Comparison of ENCODE assay signal across 13 cellular contexts in the genomic region with DNA sequence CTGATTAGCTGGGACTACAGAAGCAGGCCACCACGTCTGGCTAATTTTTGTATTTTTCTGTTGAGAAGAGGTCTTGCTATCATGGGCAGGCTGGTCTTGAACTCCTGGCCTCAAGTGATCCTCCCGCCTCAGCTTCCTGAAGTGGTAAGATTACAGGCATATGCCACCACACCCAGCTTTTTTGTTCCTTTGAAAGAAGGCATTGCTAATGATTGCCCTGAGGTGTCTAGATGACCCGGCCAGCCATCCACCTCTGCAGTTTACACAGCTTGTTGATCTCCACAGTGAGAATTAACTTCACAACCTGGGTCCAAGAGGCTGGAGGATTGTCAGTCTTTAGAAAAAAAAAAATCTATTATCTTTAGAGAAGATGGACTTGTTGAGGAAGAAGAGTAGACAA. TPM values are rescaled to one million over a fixed set of nuclear protein-coding genes. Genes with fewer than 3 reads are reported as not detected.
DNase-seq lines count a peak whose midpoint lies in the region; ATAC-seq, FAIRE-seq and TF ChIP-seq lines count a peak whose summit lies in the region.
"Had no signal": no experiment of that assay in that cellular context is flagged by ENCODE, and none has a peak within 500 bp of the region (broad histone marks: within the 10 kb centered on the region; RNA-seq: fewer than 3 reads in every experiment).

No MANE protein-coding gene starts in this region.

- no peaks in the 10 kb centered on the region for H3K9me3 ChIP-seq in CD8-positive, alpha-beta memory T cell (ENCODE audit: low read length)
- no peaks in the 10 kb centered on the region for H3K9me3 ChIP-seq in PC-9 (ENCODE audit: insufficient read depth, low read depth)
- H3K9me3 ChIP-seq in sigmoid colon = no peaks in the 10 kb centered on the region
- H3K9me3 ChIP-seq in pancreas = no peaks in the 10 kb centered on the region
- H3K9me3 ChIP-seq in aorta (ENCODE audit: control insufficient read depth, low read length) = no peaks in the 10 kb centered on the region

- peak overlapping the region; percentile 71 to 100 (median 95) for H3K27ac Mint-ChIP-seq in CD8-positive, alpha-beta memory T cell
- peak overlapping the region; percentile 93 to 99 for H3K27ac Mint-ChIP-seq in effector memory CD8-positive, alpha-beta T cell

- TF ChIP-seq CTCF in PC-9 (conservative IDR thresholded peaks at IDR 0.05) = no peak
- no peak for TF ChIP-seq CTCF in sigmoid colon (IDR thresholded peaks at IDR 0.05)
- TF ChIP-seq CTCF in pancreas (IDR thresholded peaks at IDR 0.05) = no peak

- peaks cover 0 to 40% (median 6%) of the 10 kb centered on the region in 3 donors for H3K36me3 Mint-ChIP-seq in CD8-positive, alpha-beta memory T cell
- H3K36me3 Mint-ChIP-seq in effector memory CD8-positive, alpha-beta T cell (ENCODE audit: insufficient read depth) = peaks cover 18% of the 10 kb centered on the region

- peak overlapping the region; percentile 94 for H3K4me2 ChIP-seq in PC-9

- H3K36me3 ChIP-seq in CD8-positive, alpha-beta memory T cell (ENCODE audit: insufficient read depth, low read length) = peaks cover 5% of the 10 kb centered on the region
- peaks cover 15% of the 10 kb centered on the region for H3K36me3 ChIP-seq in PC-9 (ENCODE audit: low read depth)
- no peaks in the 10 kb centered on the region for H3K36me3 ChIP-seq in sigmoid colon
- H3K36me3 ChIP-seq in pancreas = no peaks in the 10 kb centered on the region
- no peaks in the 10 kb centered on the region for H3K36me3 ChIP-seq in aorta (ENCODE audit: control insufficient read depth in 1 of 2, insufficient read depth in 2 of 2, low read length in 1 of 2)

- WGBS in sigmoid colon, 2 donors = 66 to 76% methylated on average over 3 of the region's 3 CpGs
- WGBS in pancreas, 2 donors = 53 to 62% methylated on average over 3 of the region's 3 CpGs
- 83 to 88% methylated on average over 3 of the region's 3 CpGs for WGBS in aorta, 2 donors

- H3K4me1 ChIP-seq in CD8-positive, alpha-beta memory T cell (ENCODE audit: insufficient read depth, low read length) = peaks cover 51% of the 10 kb centered on the region
- H3K4me1 ChIP-seq in PC-9 (replicated peaks; ENCODE audit: insufficient read depth) (peaks cover 76% of the 10 kb centered on the region), sigmoid colon (peaks cover 0 to 78% (median 73%) of the 10 kb centered on the region in 4 donors), pancreas (peaks cover 47 to 75% (median 60%) of the 10 kb centered on the region in 3 donors), aorta (ENCODE audit: control insufficient read depth in 1 of 2, insufficient read depth in 2 of 2, low read length in 2 of 2) (peaks cover 2 to 14% of the 10 kb centered on the region in 2 donors)

- H3K9me2 ChIP-seq in PC-9 (ENCODE audit: insufficient read depth) = no peaks in the 10 kb centered on the region

- H3K27me3 ChIP-seq in CD8-positive, alpha-beta memory T cell (ENCODE audit: insufficient read depth, low read length, poor library complexity, severe bottlenecking) = no peaks in the 10 kb centered on the region
- H3K27me3 ChIP-seq in PC-9 (ENCODE audit: insufficient read depth, low read depth) (no peaks in the 10 kb centered on the region), sigmoid colon (no peaks in the 10 kb centered on the region), pancreas (no peaks in the 10 kb centered on the region), aorta (ENCODE audit: control insufficient read depth in 1 of 2, insufficient read depth in 2 of 2, low read length in 1 of 2) (no peaks in the 10 kb centered on the region)

- TF ChIP-seq EP300 in sigmoid colon (IDR thresholded peaks at IDR 0.05) = no peak

- H3K4me3 ChIP-seq in CD8-positive, alpha-beta memory T cell (ENCODE audit: low read length) = no peak overlapping the region
- H3K4me3 ChIP-seq in PC-9 (no peak overlapping the region), sigmoid colon (no peak overlapping the region), pancreas (no peak overlapping the region), aorta (ENCODE audit: low read length in 2 of 2) (no peak overlapping the region)
- H3K4me3 ChIP-seq: SK-N-MC had no signal

- H3K4me3 Mint-ChIP-seq in CD8-positive, alpha-beta memory T cell = peak overlapping the region in 1 of 7 donors; percentile 29
- H3K4me3 Mint-ChIP-seq in effector memory CD8-positive, alpha-beta T cell = peak overlapping the region in 1 of 2 donors; percentile 21

- POLR2A ChIA-PET in CD8-positive, alpha-beta memory T cell (lab: Charles Lee) = interaction anchor here (0.9 to 1.2 kb wide), 3 partner anchors 10 to 21 kb away, joined by 3 to 4 read pairs (median 4); no protein-coding TSS in a partner anchor
- POLR2A ChIA-PET in PC-9 (lab: Charles Lee; ENCODE audit: unreplicated experiment) = interaction anchor here (0.6 kb wide), 1 partner anchor 69 kb away, joined by 3 read pairs; no protein-coding TSS in a partner anchor

- BruUV-seq in PC-9 (replicated peaks; lab: Mats Ljungman, UMichigan) = no TSS peak

- H4K20me1 ChIP-seq in PC-9 (ENCODE audit: insufficient read depth) = no peaks in the 10 kb centered on the region; the same call in 1 of the 2 replicates

- H3F3A ChIP-seq in PC-9 (ENCODE audit: insufficient read depth, low read depth) = peaks cover 84% of the 10 kb centered on the region

- CTCF ChIA-PET in CD8-positive, alpha-beta memory T cell (lab: Charles Lee) = interaction anchor here (1.0 to 4.5 kb wide), 4 partner anchors 8 to 29 kb away, joined by 3 to 15 read pairs (median 4); no protein-coding TSS in a partner anchor
- CTCF ChIA-PET in PC-9 (lab: Charles Lee) = interaction anchor here (0.5 to 1.2 kb wide), 5 partner anchors 17 to 174 kb away, joined by 3 to 6 read pairs (median 3); no protein-coding TSS in a partner anchor

- FAIRE-seq in pancreas (lab: Jason Lieb, UNC) = no peak
- FAIRE-seq: G401.6, kidney had no signal

- no peak for TF ChIP-seq POLR2A in sigmoid colon (IDR thresholded peaks at IDR 0.05)

- H3K27me3 Mint-ChIP-seq in CD8-positive, alpha-beta memory T cell = peaks cover 0 to 2% of the 10 kb centered on the region in 2 donors
- no peaks in the 10 kb centered on the region for H3K27me3 Mint-ChIP-seq in effector memory CD8-positive, alpha-beta T cell

- H2AFZ ChIP-seq in PC-9 = no peak overlapping the region

- H3K79me2 ChIP-seq in PC-9 (ENCODE audit: low read depth) = peaks cover 91% of the 10 kb centered on the region

- H3K27ac ChIP-seq in CD8-positive, alpha-beta memory T cell (ENCODE audit: low read depth, low read length) = peak overlapping the region; percentile 35
- H3K27ac ChIP-seq in PC-9 (peak overlapping the region; percentile 98), sigmoid colon (peak overlapping the region; percentile 77 to 82 (median 82)), pancreas (peak overlapping the region in 2 of 4 donors; percentile 72 to 78), aorta (ENCODE audit: low read depth in 1 of 2, low read length in 2 of 2) (peak overlapping the region in 1 of 2 donors; percentile 6)

- H3K4me1 Mint-ChIP-seq in CD8-positive, alpha-beta memory T cell = peaks cover 80 to 96% (median 89%) of the 10 kb centered on the region in 3 donors
- H3K4me1 Mint-ChIP-seq in effector memory CD8-positive, alpha-beta T cell (ENCODE audit: low read depth in 2 of 2) = peaks cover 54 to 72% of the 10 kb centered on the region in 2 donors

- no peak for DNase-seq in CD8-positive, alpha-beta memory T cell
- DNase-seq in PC-9 = peak in 1 of 2 experiments; percentile 66
- no peak for DNase-seq in effector memory CD8-positive, alpha-beta T cell
- no peak for DNase-seq in sigmoid colon
- DNase-seq in NCI-H526 treated with DMSO at 0.1 percent for 48 hours (lab: John Stamatoyannopoulos, UW) = no peak
- DNase-seq in pancreas = no peak
- no peak for DNase-seq in aorta
- no peak for DNase-seq in DMS 273 treated with DMSO at 0.1 percent for 48 hours (lab: John Stamatoyannopoulos, UW)
- DNase-seq: kidney, NCI-H187, retina had no signal

- intact Hi-C loops in PC-9 (cut with micrococcal nuclease; ENCODE audit: unreplicated experiment) = loop anchor here (10.0 kb wide), 1 partner anchor 711 kb away; no protein-coding TSS in a partner anchor
- intact Hi-C loops in sigmoid colon (cut with DNase I) = no loop called here
- intact Hi-C loops in pancreas (cut with DNase I) = no loop called here
- intact Hi-C loops in aorta (cut with DNase I) = no loop called here

- H3K9me3 Mint-ChIP-seq in CD8-positive, alpha-beta memory T cell = no peaks in the 10 kb centered on the region
- H3K9me3 Mint-ChIP-seq in effector memory CD8-positive, alpha-beta T cell = no peaks in the 10 kb centered on the region

- ATAC-seq in effector memory CD8-positive, alpha-beta T cell (replicated peaks) = no peak
- no peak for ATAC-seq in pancreas
- no peak for ATAC-seq in aorta (ENCODE audit: low FRiP score)

RNA-seq across cellular contexts. Expression of a gene that starts 58.7 kb away (rescaled TPM):
- 10 to 100 TPM; 30.2 to 34.2 TPM for total RNA-seq in CD8-positive, alpha-beta memory T cell
- 31.7 TPM for polyA plus RNA-seq in CD8-positive, alpha-beta memory T cell
- total RNA-seq in PC-9 (2021) (99.5 and 109 TPM in 2 replicates), sigmoid colon (10 to 100 TPM; 17.8 to 28.2 (median 18.4) TPM), pancreas (10 to 100 TPM; 15.6 to 42.5 (median 23.8) TPM), aorta (10 to 100 TPM; 65.9 to 90.8 TPM)
- polyA plus RNA-seq in sigmoid colon (10 to 100 TPM; 12.5 to 23.2 (median 13.8) TPM), pancreas (10 to 100 TPM in 1 of 2 donors, 1 to 10 TPM in 1; 7.9 to 13.5 TPM), aorta (10 to 100 TPM in 1 of 2 donors, 1 to 10 TPM in 1; 7.1 to 44.1 TPM)
